Comparison of ENCODE assay signal across 25 cellular contexts in the genomic region with DNA sequence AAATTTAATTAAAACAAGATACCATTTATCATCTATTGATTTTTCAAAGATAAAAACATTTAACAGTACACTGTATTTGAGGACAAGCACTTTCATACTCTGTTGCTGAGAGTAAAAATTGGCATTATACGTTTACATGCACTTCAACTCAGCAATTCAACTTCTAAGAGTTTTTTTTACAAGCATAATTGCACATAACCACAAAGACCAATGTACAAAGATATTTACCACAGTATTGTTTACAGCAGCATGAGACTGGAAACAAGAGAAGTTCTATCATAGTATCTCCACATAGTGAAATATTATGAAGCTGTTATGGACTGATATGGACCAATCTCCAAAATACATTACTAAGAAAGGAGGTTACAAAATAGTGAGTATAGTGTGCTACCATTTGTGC. TPM values are rescaled to one million over a fixed set of nuclear protein-coding genes. Genes with fewer than 3 reads are reported as not detected.
DNase-seq lines count a peak whose midpoint lies in the region; ATAC-seq and TF ChIP-seq lines count a peak whose summit lies in the region.
"Had no signal": no experiment of that assay in that cellular context is flagged by ENCODE, and none has a peak within 500 bp of the region (broad histone marks: within the 10 kb centered on the region; RNA-seq: fewer than 3 reads in every experiment).

No MANE protein-coding gene starts in this region.

- no peak overlapping the region for H3K4me3 ChIP-seq in CD8-positive, alpha-beta T cell (ENCODE audit: low read depth, low read length)
- H3K4me3 ChIP-seq in Loucy (ENCODE audit: low read length, poor library complexity, severe bottlenecking) = no peak overlapping the region
- H3K4me3 ChIP-seq: sigmoid colon, transverse colon had no signal

- intact Hi-C loops in CD8-positive, alpha-beta T cell (cut with DNase I, micrococcal nuclease) = loop anchor here in 1 of 2 experiments (2.0 kb wide), 1 partner anchor 15 kb away; no protein-coding TSS in a partner anchor

- H3K9me3 Mint-ChIP-seq in CD8-positive, alpha-beta T cell = no peaks in the 10 kb centered on the region
- no peaks in the 10 kb centered on the region for H3K9me3 Mint-ChIP-seq in T-cell
- H3K9me3 Mint-ChIP-seq in immature natural killer cell = no peaks in the 10 kb centered on the region
- H3K9me3 Mint-ChIP-seq: CD4-positive, alpha-beta T cell had no signal

- no peaks in the 10 kb centered on the region for H3K27me3 Mint-ChIP-seq in CD8-positive, alpha-beta T cell (ENCODE audit: low read depth)
- peaks cover 0 to 23% of the 10 kb centered on the region in 2 donors for H3K27me3 Mint-ChIP-seq in T-cell
- peaks cover 0 to 2% (median 1%) of the 10 kb centered on the region in 3 donors for H3K27me3 Mint-ChIP-seq in immature natural killer cell (ENCODE audit: low read depth in 3 of 3)
- H3K27me3 Mint-ChIP-seq: activated naive CD8-positive, alpha-beta T cell treated with anti-CD3 and anti-CD28 coated beads for 36 hours; CD4-positive, alpha-beta T cell had no signal

- H3K27ac Mint-ChIP-seq in CD8-positive, alpha-beta T cell = no peak overlapping the region
- H3K27ac Mint-ChIP-seq in T-cell = peak overlapping the region; percentile 74 to 78
- H3K27ac Mint-ChIP-seq in immature natural killer cell = peak overlapping the region; percentile 87 to 97 (median 90)
- H3K27ac Mint-ChIP-seq: activated naive CD8-positive, alpha-beta T cell treated with anti-CD3 and anti-CD28 coated beads for 36 hours; nephron progenitor cell had no signal

- CTCF ChIA-PET in CD8-positive, alpha-beta T cell (lab: Charles Lee) = interaction anchor here (2.5 kb wide), 1 partner anchor 10 kb away, joined by 15 read pairs; a partner anchor contains a TSS
- CTCF ChIA-PET in T-cell (lab: Charles Lee) = interaction anchor here in 1 of 2 donors (0.9 to 1.1 kb wide), 2 partner anchors 8 to 9 kb away, joined by 4 to 8 read pairs; no protein-coding TSS in a partner anchor

- no peak for TF ChIP-seq CTCF in CD8-positive, alpha-beta T cell (IDR thresholded peaks at IDR 0.05)
- no peak for TF ChIP-seq CTCF in Loucy (conservative IDR thresholded peaks at IDR 0.05; ENCODE audit: low read length)

- no peaks in the 10 kb centered on the region for H3K27me3 ChIP-seq in CD8-positive, alpha-beta T cell (ENCODE audit: insufficient read depth, low read length)
- H3K27me3 ChIP-seq in Loucy (ENCODE audit: insufficient read depth, low read length, poor library complexity, severe bottlenecking) = no peaks in the 10 kb centered on the region
- H3K27me3 ChIP-seq: sigmoid colon, transverse colon had no signal

- peaks cover 29% of the 10 kb centered on the region for H3K79me2 ChIP-seq in Loucy (ENCODE audit: insufficient read depth, low read length)

- no peak overlapping the region for H2AFZ ChIP-seq in Loucy (ENCODE audit: low read length)

- ATAC-seq in CD8-positive, alpha-beta T cell = no peak
- ATAC-seq in T-cell (replicated peaks in 1 of 4) = peak in 2 of 4 experiments; percentile 24 to 25
- ATAC-seq in HG02759 (IDR thresholded peaks at IDR 0.05; ENCODE audit: unreplicated experiment) = no peak

- peaks cover 43% of the 10 kb centered on the region for H3K4me1 ChIP-seq in CD8-positive, alpha-beta T cell (ENCODE audit: insufficient read depth, low read length)
- H3K4me1 ChIP-seq in Loucy (ENCODE audit: insufficient read depth, low read length, poor library complexity, severe bottlenecking) = peaks cover 51% of the 10 kb centered on the region

- POLR2A ChIA-PET in CD8-positive, alpha-beta T cell (lab: Charles Lee) = no interaction called here
- POLR2A ChIA-PET in T-cell (lab: Charles Lee) = interaction anchor here in 1 of 2 donors (0.5 kb wide), 1 partner anchor 243 kb away, joined by 8 read pairs; no protein-coding TSS in a partner anchor

- peak overlapping the region; percentile 32 for H3K4me3 Mint-ChIP-seq in CD8-positive, alpha-beta T cell
- H3K4me3 Mint-ChIP-seq in T-cell (no peak overlapping the region), immature natural killer cell (peak overlapping the region; percentile 52 to 82 (median 63))
- H3K4me3 Mint-ChIP-seq: activated naive CD8-positive, alpha-beta T cell treated with anti-CD3 and anti-CD28 coated beads for 36 hours; CD4-positive, alpha-beta T cell; nephron progenitor cell had no signal

- peaks cover 67% of the 10 kb centered on the region for H3K4me1 Mint-ChIP-seq in CD8-positive, alpha-beta T cell (ENCODE audit: low read depth)
- H3K4me1 Mint-ChIP-seq in T-cell = peaks cover 55 to 78% (median 56%) of the 10 kb centered on the region in 3 donors
- peaks cover 85 to 95% of the 10 kb centered on the region in 2 donors for H3K4me1 Mint-ChIP-seq in immature natural killer cell

- H3K36me3 Mint-ChIP-seq in CD8-positive, alpha-beta T cell = peaks cover 2% of the 10 kb centered on the region
- H3K36me3 Mint-ChIP-seq in T-cell (peaks cover 8% of the 10 kb centered on the region), immature natural killer cell (peaks cover 3 to 10% (median 9%) of the 10 kb centered on the region in 3 donors)

- no peaks in the 10 kb centered on the region for H3K9me3 ChIP-seq in CD8-positive, alpha-beta T cell (ENCODE audit: low read length)
- H3K9me3 ChIP-seq in Loucy (ENCODE audit: insufficient read depth, low read depth, low read length) = no peaks in the 10 kb centered on the region
- H3K9me3 ChIP-seq: sigmoid colon, transverse colon had no signal

- no peak overlapping the region for H3K9ac ChIP-seq in Loucy (ENCODE audit: low read depth, low read length, poor library complexity, severe bottlenecking)

- H3F3A ChIP-seq in Loucy (ENCODE audit: low read depth) = peaks cover 4% of the 10 kb centered on the region; the same call in 1 of the 2 replicates

- peak overlapping the region; percentile 30 for H3K4me2 ChIP-seq in Loucy (ENCODE audit: low read depth, low read length, poor library complexity, severe bottlenecking)

- DNase-seq in CD8-positive, alpha-beta T cell = no peak
- DNase-seq in T-cell (no peak), immature natural killer cell (peak in 1 of 3 donors; percentile 43), hypothalamus (lab: John Stamatoyannopoulos, UW) (no peak), NCI-H146 (lab: John Stamatoyannopoulos, UW) (no peak), A172 (ENCODE audit: low spot score) (no peak)
- DNase-seq: activated CD4-positive, alpha-beta T cell treated with anti-CD3 and anti-CD28 coated beads for 4 hours; activated naive CD8-positive, alpha-beta T cell treated with anti-CD3 and anti-CD28 coated beads for 36 hours; CD4-positive, alpha-beta T cell; central memory CD4-positive, alpha-beta T cell; DMS53; GDM1; GOT3; KG1; midbrain; NCI-H1048; NCI-H1930; NCI-H2227 treated with DMSO at 0.1 percent for 48 hours; NCI-H69; nephron progenitor cell; posterior cingulate gyrus; sigmoid colon; transverse colon had no signal

- no peak overlapping the region for H3K27ac ChIP-seq in CD8-positive, alpha-beta T cell (ENCODE audit: low read depth, low read length)
- H3K27ac ChIP-seq: sigmoid colon, transverse colon had no signal

- H4K20me1 ChIP-seq in Loucy (ENCODE audit: insufficient read depth, low read length, poor library complexity, severe bottlenecking) = no peaks in the 10 kb centered on the region

- H3K9me2 ChIP-seq in Loucy (replicated peaks; ENCODE audit: low read depth, low read length) = no peaks in the 10 kb centered on the region

- no peaks in the 10 kb centered on the region for H3K36me3 ChIP-seq in CD8-positive, alpha-beta T cell (ENCODE audit: insufficient read depth, low read length)
- no peaks in the 10 kb centered on the region for H3K36me3 ChIP-seq in Loucy (ENCODE audit: insufficient read depth, low read length)
- H3K36me3 ChIP-seq: sigmoid colon, transverse colon had no signal

RNA-seq across cellular contexts. Expression of a gene that starts 10.9 kb away (rescaled TPM):
- 1 to 10 TPM; 5.0 to 5.6 TPM for total RNA-seq in CD8-positive, alpha-beta T cell
- total RNA-seq in T-cell = 10 to 100 TPM in 4 of 5 donors, 1 to 10 TPM in 1; 9.1 to 26.2 (median 18.4) TPM
- 10 to 100 TPM in 2 of 3 donors, 1 to 10 TPM in 1; 9.3 to 23.6 (median 15.6) TPM for polyA plus RNA-seq in immature natural killer cell
- 0.83 and 0.93 TPM in 2 replicates for total RNA-seq in A172 (2014; rRNA removed; shearing (Covaris generic))

RNA-seq across cellular contexts. Expression of a gene that starts 22.7 kb away (rescaled TPM):
- total RNA-seq in CD8-positive, alpha-beta T cell = 10 to 100 TPM; 68.0 to 72.8 TPM
- 10 to 100 TPM; 56.5 to 63.2 (median 58.5) TPM for total RNA-seq in T-cell
- polyA plus RNA-seq in immature natural killer cell = 10 to 100 TPM; 21.1 to 35.5 (median 32.3) TPM
- total RNA-seq in A172 (2014; rRNA removed; shearing (Covaris generic)) = 74.9 and 102 TPM in 2 replicates

Comparison
In these comparisons a context has a peak if more than half of its experiments do, and no peak if none do; other contexts are left out.
1. H3K4me3 Mint-ChIP-seq: peak in CD8-positive, alpha-beta T cell (single experiment) and immature natural killer cell (5 of 5); none in T-cell (0 of 3).